28 cellular contexts compared by ENCODE assay signal in genomic region chr19:9991425-9992191, GRCh38. TPM values are rescaled to one million over a fixed set of nuclear protein-coding genes. Genes with fewer than 3 reads are reported as not detected.
"Had no signal": no experiment of that assay in that cellular context is flagged by ENCODE, and none has a peak within 500 bp of the region (broad histone marks: within the 10 kb centered on the region; RNA-seq: fewer than 3 reads in every experiment).

No MANE protein-coding gene starts in this region.

- H3K27me3 ChIP-seq: gastrocnemius medialis, ovary, testis, tibial artery had no signal

- H3K27ac ChIP-seq: gastrocnemius medialis, ovary, psoas muscle, spleen, testis, tibial artery had no signal

- H3K4me3 Mint-ChIP-seq: effector memory CD8-positive, alpha-beta T cell; mesothelial cell of epicardium; naive thymus-derived CD4-positive, alpha-beta T cell; stimulated activated memory B cell treated with anti-CD40 and anti-IgM and Interleukin-4, amounts not matched to agents 10 μg/mL and 1 μg/mL and 100 μg/mL, for 72 hours; type B pancreatic cell had no signal

- H3K36me3 ChIP-seq: gastrocnemius medialis, ovary, spleen had no signal

- H3K4me1 Mint-ChIP-seq: naive thymus-derived CD4-positive, alpha-beta T cell had no signal

- H3K4me3 ChIP-seq: gastrocnemius medialis, lung, ovary, psoas muscle, skin epidermis, spleen, testis, tibial artery had no signal

- H3K9me3 Mint-ChIP-seq: effector memory CD8-positive, alpha-beta T cell; mesothelial cell of epicardium; stimulated activated memory B cell treated with anti-CD40 and anti-IgM and Interleukin-4, amounts not matched to agents 10 μg/mL and 1 μg/mL and 100 μg/mL, for 72 hours; type B pancreatic cell had no signal

- ATAC-seq: effector memory CD8-positive, alpha-beta T cell; gastrocnemius medialis; left ventricle myocardium superior; naive thymus-derived CD4-positive, alpha-beta T cell; psoas muscle; right cardiac atrium; stimulated activated memory B cell treated with anti-CD40 and anti-IgM and Interleukin-4, amounts not matched to agents 10 μg/mL and 1 μg/mL and 100 μg/mL, for 72 hours; stimulated activated naive CD8-positive, alpha-beta T cell treated with anti-CD3 and anti-CD28 coated beads, Interleukin-15, Interleukin-2, amounts not matched to agents 100 U/mL and 50 U/mL, for 24 hours had no signal

- H3K4me1 ChIP-seq: gastrocnemius medialis, psoas muscle, spleen had no signal

- H3K9me3 ChIP-seq: gastrocnemius medialis, ovary, psoas muscle, spleen, testis, tibial artery had no signal

- H3K36me3 Mint-ChIP-seq: mesothelial cell of epicardium; naive thymus-derived CD4-positive, alpha-beta T cell; stimulated activated memory B cell treated with anti-CD40 and anti-IgM and Interleukin-4, amounts not matched to agents 10 μg/mL and 1 μg/mL and 100 μg/mL, for 72 hours; type B pancreatic cell had no signal

- DNase-seq: cerebellar nuclear complex; cortex of kidney; effector memory CD8-positive, alpha-beta T cell; foreskin fibroblast; gastrocnemius medialis; left ventricle myocardium superior; mesenchymal stem cell; naive thymus-derived CD4-positive, alpha-beta T cell; ovary; psoas muscle; spleen; stimulated activated CD4-positive, alpha-beta T cell treated with anti-CD3 and anti-CD28 coated beads, Interleukin-4, amount 100 ng/mL, for 4 hours; stimulated activated naive CD8-positive, alpha-beta T cell treated with anti-CD3 and anti-CD28 coated beads, Interleukin-15, Interleukin-2, amounts not matched to agents 100 U/mL and 50 U/mL, for 24 hours; testis; tibial artery had no signal

- H3K27ac Mint-ChIP-seq: effector memory CD8-positive, alpha-beta T cell; mesothelial cell of epicardium; naive thymus-derived CD4-positive, alpha-beta T cell; stimulated activated memory B cell treated with anti-CD40 and anti-IgM and Interleukin-4, amounts not matched to agents 10 μg/mL and 1 μg/mL and 100 μg/mL, for 72 hours; type B pancreatic cell had no signal

RNA-seq across cellular contexts. Expression of gene COL5A3, which starts 18.7 kb away (rescaled TPM):
- total RNA-seq: renal cortical epithelial cell had no signal
- polyA plus RNA-seq: naive thymus-derived CD4-positive, alpha-beta T cell had no signal

RNA-seq across cellular contexts. Expression of gene RDH8, which starts 21.7 kb away (rescaled TPM):
- total RNA-seq: dermis microvascular lymphatic vessel endothelial cell; gastrocnemius medialis; glomerular endothelial cell; left ventricle myocardium superior; lung; mesothelial cell of epicardium; mucosa of gallbladder; naive thymus-derived CD4-positive, alpha-beta T cell; ovary; psoas muscle; renal cortical epithelial cell; right cardiac atrium; spleen; urinary bladder had no signal
- polyA plus RNA-seq: esophagus; keratinocyte; lung; naive thymus-derived CD4-positive, alpha-beta T cell; ovary; psoas muscle; right cardiac atrium; spleen; urinary bladder had no signal
